ENCODE assay signal across 9 cellular contexts in genomic region chr1:181516706-181517105, GRCh38. TPM values are rescaled to one million over a fixed set of nuclear protein-coding genes. Genes with fewer than 3 reads are reported as not detected.
"Had no signal": no experiment of that assay in that cellular context is flagged by ENCODE, and none has a peak within 500 bp of the region (broad histone marks: within the 10 kb centered on the region; RNA-seq: fewer than 3 reads in every experiment).

No MANE protein-coding gene starts in this region.

- H3K4me3 ChIP-seq: GM23248, HAP-1 had no signal

- H3K4me3 Mint-ChIP-seq: HFFc6, IgD-negative memory B cell had no signal

- H3K27ac Mint-ChIP-seq: HFFc6 had no signal

- H3K27ac ChIP-seq: GM23248 had no signal

- H2AFZ ChIP-seq: GM23248 had no signal

- H3K4me1 ChIP-seq: HAP-1 had no signal

- DNase-seq: GM23248, GOT3, H7, HFFc6, KBM-7 had no signal

- H3K36me3 ChIP-seq: HAP-1 had no signal

- H3K27me3 Mint-ChIP-seq: IgD-negative memory B cell had no signal

- H3K9ac ChIP-seq: GM23248 had no signal

- ATAC-seq: HCT116, HepG2 had no signal

- H3K36me3 Mint-ChIP-seq: IgD-negative memory B cell had no signal

- H3K9me3 Mint-ChIP-seq: IgD-negative memory B cell had no signal

- H3K9me3 ChIP-seq: HAP-1 had no signal

RNA-seq across cellular contexts. Expression of gene CACNA1E, which starts 33.4 kb away (rescaled TPM):
- total RNA-seq: GM23248, HepG2, HFFc6 had no signal
- polyA plus RNA-seq: GM23248, HepG2 had no signal
